In the genomic region with DNA sequence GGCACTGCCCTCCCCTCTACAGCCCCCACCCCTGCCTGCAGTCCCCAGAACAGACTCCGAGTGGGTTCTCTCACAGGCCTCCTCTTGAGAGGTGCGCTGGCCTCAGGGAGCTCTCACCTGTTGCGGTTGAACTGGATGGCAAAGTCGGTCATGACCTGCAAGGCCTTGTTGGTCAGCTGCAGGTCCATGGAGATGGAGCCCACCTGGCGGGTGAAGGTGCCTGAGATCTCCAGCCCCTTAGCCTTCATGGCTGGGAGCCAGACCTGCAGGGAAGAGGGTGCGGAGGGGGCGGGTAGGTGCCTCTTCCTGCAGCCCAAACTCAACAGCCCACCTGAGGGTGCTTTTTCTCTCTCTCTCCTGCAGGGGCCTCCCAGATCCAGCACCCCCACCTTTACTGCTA, we compare ENCODE assay signal across 18 cellular contexts. TPM values are rescaled to one million over a fixed set of nuclear protein-coding genes. Genes with fewer than 3 reads are reported as not detected.
DNase-seq lines count a peak whose midpoint lies in the region; ATAC-seq and TF ChIP-seq lines count a peak whose summit lies in the region.
"Had no signal": no experiment of that assay in that cellular context is flagged by ENCODE, and none has a peak within 500 bp of the region (broad histone marks: within the 10 kb centered on the region; RNA-seq: fewer than 3 reads in every experiment).

No MANE protein-coding gene starts in this region.

- BruUV-seq in HCT116 (replicated peaks; lab: Mats Ljungman, UMichigan) = no TSS peak

- no peak overlapping the region for H3K4me3 Mint-ChIP-seq in stimulated activated naive CD8-positive, alpha-beta T cell treated with anti-CD3 and anti-CD28 coated beads, Interleukin-15, amount 100 ng/mL, for 72 hours
- H3K4me3 Mint-ChIP-seq in activated T-helper 1 cell treated with anti-CD3 and anti-CD28 coated beads, Interleukin-12 subunit alpha, Interleukin-12 subunit beta, Interleukin-2, Interleukin-4 antibody, amounts not matched to agents 30 ng/mL and 10 ng/mL and 1 ng/mL, durations not matched to agents 14 hours and 24 hours and 36 hours = no peak overlapping the region
- H3K4me3 Mint-ChIP-seq: CD4-positive, alpha-beta T cell had no signal

- 0 out of 2 replicates have a peak, but pooled peaks have one; percentile 31 for ATAC-seq in HCT116
- ATAC-seq in GM18873 (IDR thresholded peaks at IDR 0.05; ENCODE audit: low FRiP score, unreplicated experiment) = no peak
- no peak for ATAC-seq in stimulated activated naive CD8-positive, alpha-beta T cell treated with anti-CD3 and anti-CD28 coated beads, Interleukin-15, amount 100 ng/mL, for 72 hours
- no peak for ATAC-seq in HG03520 (IDR thresholded peaks at IDR 0.05; ENCODE audit: unreplicated experiment)

- TF ChIP-seq POLR2A in HCT116 (IDR thresholded peaks at IDR 0.05; ENCODE audit: borderline replicate concordance, extremely low read depth, insufficient read depth, insufficient read length) = no peak

- peaks cover 58% of the 10 kb centered on the region for H3K36me3 ChIP-seq in BLaER1
- H3K36me3 ChIP-seq in HCT116 (ENCODE audit: control insufficient read depth in 1 of 2, insufficient read depth in 2 of 2, low read length in 2 of 2) = peaks cover 8 to 16% of the 10 kb centered on the region in 2 experiments
- H3K36me3 ChIP-seq in osteoblast (ENCODE audit: insufficient read depth, low read length) = peaks cover 34% of the 10 kb centered on the region

- H3K4me1 Mint-ChIP-seq in stimulated activated naive CD8-positive, alpha-beta T cell treated with anti-CD3 and anti-CD28 coated beads, Interleukin-15, amount 100 ng/mL, for 72 hours = no peaks in the 10 kb centered on the region
- no peaks in the 10 kb centered on the region for H3K4me1 Mint-ChIP-seq in activated T-helper 1 cell treated with anti-CD3 and anti-CD28 coated beads, Interleukin-12 subunit alpha, Interleukin-12 subunit beta, Interleukin-2, Interleukin-4 antibody, amounts not matched to agents 30 ng/mL and 10 ng/mL and 1 ng/mL, durations not matched to agents 14 hours and 24 hours and 36 hours (ENCODE audit: low read depth)

- H3K27me3 Mint-ChIP-seq in stimulated activated naive CD8-positive, alpha-beta T cell treated with anti-CD3 and anti-CD28 coated beads, Interleukin-15, amount 100 ng/mL, for 72 hours = no peaks in the 10 kb centered on the region
- no peaks in the 10 kb centered on the region for H3K27me3 Mint-ChIP-seq in activated T-helper 1 cell treated with anti-CD3 and anti-CD28 coated beads, Interleukin-12 subunit alpha, Interleukin-12 subunit beta, Interleukin-2, Interleukin-4 antibody, amounts not matched to agents 30 ng/mL and 10 ng/mL and 1 ng/mL, durations not matched to agents 14 hours and 24 hours and 36 hours (ENCODE audit: insufficient read depth)
- H3K27me3 Mint-ChIP-seq: CD4-positive, alpha-beta T cell had no signal

- CTCF ChIA-PET in HCT116 (lab: Charles Lee) = no interaction called here

- H4K20me1 ChIP-seq in BLaER1 = peaks cover 28% of the 10 kb centered on the region; the same call in 1 of the 2 replicates
- no peaks in the 10 kb centered on the region for H4K20me1 ChIP-seq in HCT116 (ENCODE audit: insufficient read depth)
- peaks cover 3% of the 10 kb centered on the region for H4K20me1 ChIP-seq in osteoblast (ENCODE audit: insufficient read depth, low read length)

- TF ChIP-seq RAD21 in HCT116 (IDR thresholded peaks at IDR 0.05; ENCODE audit: low read depth) = no peak

- H3K4me2 ChIP-seq in BLaER1 = peak overlapping the region; percentile 79
- H3K4me2 ChIP-seq in HCT116 (ENCODE audit: low read length) = no peak overlapping the region
- no peak overlapping the region for H3K4me2 ChIP-seq in osteoblast (ENCODE audit: insufficient read depth, low read length)

- H3K9ac ChIP-seq in BLaER1 (no peak overlapping the region), HCT116 (ENCODE audit: low read length) (no peak overlapping the region)

- H3K9me2 ChIP-seq in HCT116 (ENCODE audit: insufficient read depth) = no peaks in the 10 kb centered on the region

- POLR2A ChIA-PET in HCT116 (lab: Charles Lee) = no interaction called here

- H3K9me3 ChIP-seq in BLaER1 (no peaks in the 10 kb centered on the region), HCT116 (ENCODE audit: control insufficient read depth in 1 of 2, insufficient read depth in 1 of 2, low read depth in 1 of 2, low read length in 2 of 2) (no peaks in the 10 kb centered on the region), osteoblast (ENCODE audit: low read depth, low read length) (no peaks in the 10 kb centered on the region)
- H3K9me3 ChIP-seq: HAP-1 had no signal

- H3K27ac ChIP-seq in BLaER1 (peak overlapping the region; percentile 84), HCT116 (ENCODE audit: low read depth, low read length) (no peak overlapping the region), angular gyrus (ENCODE audit: low read depth, low read length) (peak overlapping the region; percentile 44), osteoblast (ENCODE audit: low read depth, low read length) (no peak overlapping the region)
- H3K27ac ChIP-seq: 22Rv1, HL-60 had no signal

- intact Hi-C loops in HCT116 (cut with micrococcal nuclease) = no loop called here
- intact Hi-C loops in activated T-helper 1 cell treated with anti-CD3 and anti-CD28 coated beads, Interleukin-12 subunit alpha, Interleukin-12 subunit beta, Interleukin-2, Interleukin-4 antibody, amounts not matched to agents 30 ng/mL and 10 ng/mL and 1 ng/mL, durations not matched to agents 14 hours and 24 hours and 36 hours (cut with micrococcal nuclease) = no loop called here

- H3K9me3 Mint-ChIP-seq in stimulated activated naive CD8-positive, alpha-beta T cell treated with anti-CD3 and anti-CD28 coated beads, Interleukin-15, amount 100 ng/mL, for 72 hours = no peaks in the 10 kb centered on the region
- H3K9me3 Mint-ChIP-seq in activated T-helper 1 cell treated with anti-CD3 and anti-CD28 coated beads, Interleukin-12 subunit alpha, Interleukin-12 subunit beta, Interleukin-2, Interleukin-4 antibody, amounts not matched to agents 30 ng/mL and 10 ng/mL and 1 ng/mL, durations not matched to agents 14 hours and 24 hours and 36 hours = no peaks in the 10 kb centered on the region
- H3K9me3 Mint-ChIP-seq: CD4-positive, alpha-beta T cell had no signal

- peaks cover 23% of the 10 kb centered on the region for H3K36me3 Mint-ChIP-seq in activated T-helper 1 cell treated with anti-CD3 and anti-CD28 coated beads, Interleukin-12 subunit alpha, Interleukin-12 subunit beta, Interleukin-2, Interleukin-4 antibody, amounts not matched to agents 30 ng/mL and 10 ng/mL and 1 ng/mL, durations not matched to agents 14 hours and 24 hours and 36 hours (ENCODE audit: low read depth)

- DNase-seq in HCT116 (ENCODE audit: low read depth, low spot score) (no peak), osteoblast (ENCODE audit: insufficient read length, low spot score, missing footprints) (peak; percentile 25)
- no peak for DNase-seq in stimulated activated naive CD8-positive, alpha-beta T cell treated with anti-CD3 and anti-CD28 coated beads, Interleukin-15, amount 100 ng/mL, for 72 hours
- no peak for DNase-seq in activated T-helper 1 cell treated with anti-CD3 and anti-CD28 coated beads, Interleukin-12 subunit alpha, Interleukin-12 subunit beta, Interleukin-2, Interleukin-4 antibody, amounts not matched to agents 30 ng/mL and 10 ng/mL and 1 ng/mL, durations not matched to agents 14 hours and 24 hours and 36 hours (ENCODE audit: low spot score)
- DNase-seq: Calu3; CD4-positive, alpha-beta T cell; DMS 273 treated with DMSO at 0.1 percent for 48 hours; DMS79; EL; GOT3 had no signal

- no peaks in the 10 kb centered on the region for H3K27me3 ChIP-seq in BLaER1
- H3K27me3 ChIP-seq in HCT116 (ENCODE audit: insufficient read depth, low read length) = no peaks in the 10 kb centered on the region
- H3K27me3 ChIP-seq in osteoblast (ENCODE audit: insufficient read depth, low read length) = no peaks in the 10 kb centered on the region

- RAD21 ChIA-PET in HCT116 (lab: Charles Lee; ENCODE audit: low non-redundant PET in 1 of 2, low total read pairs in 2 of 2, uncharacterized antibody in 2 of 2, unreplicated experiment in 2 of 2) = no interaction called here

- H2AFZ ChIP-seq in HCT116 (ENCODE audit: low read depth, low read length, poor library complexity, severe bottlenecking) (no peak overlapping the region), osteoblast (ENCODE audit: low read length) (no peak overlapping the region)

- H3K4me3 ChIP-seq in BLaER1 (no peak overlapping the region), HCT116 (replicated peaks in 1 of 2; ENCODE audit: low read depth in 1 of 2, low read length in 2 of 2) (no peak overlapping the region), osteoblast (ENCODE audit: insufficient read depth, low read length) (no peak overlapping the region)
- H3K4me3 ChIP-seq: HAP-1 had no signal

- H3K4me1 ChIP-seq in BLaER1 (peaks cover 100% of the 10 kb centered on the region), HCT116 (ENCODE audit: control insufficient read depth in 1 of 2, insufficient read depth in 2 of 2, low read length in 2 of 2) (peaks cover 0 to under 1% of the 10 kb centered on the region in 2 experiments; a peak in 1 of 4 replicates), osteoblast (ENCODE audit: insufficient read depth, low read length) (no peaks in the 10 kb centered on the region)
- H3K4me1 ChIP-seq: HAP-1 had no signal

- H3K79me2 ChIP-seq in HCT116 (ENCODE audit: insufficient read depth, low read length) (no peaks in the 10 kb centered on the region), osteoblast (ENCODE audit: insufficient read depth, low read length) (no peaks in the 10 kb centered on the region)

- TF ChIP-seq CTCF in HCT116 (IDR thresholded peaks at IDR 0.05 in 2 of 3, conservative IDR thresholded peaks at IDR 0.05 in 1 of 3; ENCODE audit: borderline replicate concordance in 1 of 3, insufficient read depth in 1 of 3, low read depth in 2 of 3, low read length in 2 of 3) = no peak
- no peak for TF ChIP-seq CTCF in osteoblast (IDR thresholded peaks at IDR 0.05; ENCODE audit: extremely low read depth, low read depth, low read length)

- H3K27ac Mint-ChIP-seq in stimulated activated naive CD8-positive, alpha-beta T cell treated with anti-CD3 and anti-CD28 coated beads, Interleukin-15, amount 100 ng/mL, for 72 hours = no peak overlapping the region
- no peak overlapping the region for H3K27ac Mint-ChIP-seq in activated T-helper 1 cell treated with anti-CD3 and anti-CD28 coated beads, Interleukin-12 subunit alpha, Interleukin-12 subunit beta, Interleukin-2, Interleukin-4 antibody, amounts not matched to agents 30 ng/mL and 10 ng/mL and 1 ng/mL, durations not matched to agents 14 hours and 24 hours and 36 hours
- H3K27ac Mint-ChIP-seq: CD4-positive, alpha-beta T cell had no signal

RNA-seq across cellular contexts. Expression of gene RASL10A, which starts 18.7 kb away (rescaled TPM):
- total RNA-seq in HCT116 (2021; ENCODE audit: unreplicated experiment) (0.96 TPM), osteoblast (not detected in 2 replicates)
- polyA plus RNA-seq in HCT116 (2012) = 0.70 and 0.73 TPM in 2 replicates
- total RNA-seq in activated T-helper 1 cell treated with anti-CD3 and anti-CD28 coated beads, Interleukin-12 subunit alpha, Interleukin-12 subunit beta, Interleukin-2, Interleukin-4 antibody, amounts not matched to agents 30 ng/mL and 10 ng/mL and 1 ng/mL, durations not matched to agents 14 hours and 24 hours and 36 hours = 0.15 and 0.65 TPM in 2 replicates
- total RNA-seq: A673 had no signal

RNA-seq across cellular contexts. Expression of gene GAS2L1, which starts 27.7 kb away (rescaled TPM):
- total RNA-seq in HCT116 (2021; ENCODE audit: unreplicated experiment) = 29.4 TPM
- 21.6 and 22.7 TPM in 2 replicates for polyA plus RNA-seq in HCT116 (2012)
- 11.6 and 13.0 TPM in 2 replicates for total RNA-seq in osteoblast
- 2.6 and 3.2 TPM in 2 replicates for total RNA-seq in activated T-helper 1 cell treated with anti-CD3 and anti-CD28 coated beads, Interleukin-12 subunit alpha, Interleukin-12 subunit beta, Interleukin-2, Interleukin-4 antibody, amounts not matched to agents 30 ng/mL and 10 ng/mL and 1 ng/mL, durations not matched to agents 14 hours and 24 hours and 36 hours

RNA-seq across cellular contexts. Expression of gene AP1B1, which starts 54.2 kb away (rescaled TPM):
- total RNA-seq in HCT116 (2021; ENCODE audit: unreplicated experiment) = 60.4 TPM
- polyA plus RNA-seq in HCT116 (2012) = 52.9 and 54.6 TPM in 2 replicates
- 35.4 and 37.3 TPM in 2 replicates for total RNA-seq in osteoblast
- total RNA-seq in activated T-helper 1 cell treated with anti-CD3 and anti-CD28 coated beads, Interleukin-12 subunit alpha, Interleukin-12 subunit beta, Interleukin-2, Interleukin-4 antibody, amounts not matched to agents 30 ng/mL and 10 ng/mL and 1 ng/mL, durations not matched to agents 14 hours and 24 hours and 36 hours = 84.0 and 89.5 TPM in 2 replicates

Comparison
In these comparisons a context has a peak if more than half of its experiments do, and no peak if none do; other contexts are left out.
1. H3K27ac ChIP-seq: peak in BLaER1 (single experiment) and angular gyrus (single experiment); none in HCT116 (single experiment) and osteoblast (single experiment).